ENCODE assay signal across 18 cellular contexts in genomic region chr1:81254560-81254959, GRCh38.
DNase-seq lines count a peak whose midpoint lies in the region; ATAC-seq and TF ChIP-seq lines count a peak whose summit lies in the region.
"Had no signal": no experiment of that assay in that cellular context is flagged by ENCODE, and none has a peak within 500 bp of the region (broad histone marks: within the 10 kb centered on the region; RNA-seq: fewer than 3 reads in every experiment).

No MANE protein-coding gene starts in this region.

- H3K9me3 Mint-ChIP-seq in type B pancreatic cell: no peaks in the 10 kb centered on the region
- H3K9me3 Mint-ChIP-seq: memory B cell had no signal

- no peak overlapping the region for H3K4me3 ChIP-seq in cardiac muscle cell
- H3K4me3 ChIP-seq in SK-N-SH (ENCODE audit: low read depth in 2 of 2, low read length in 1 of 2): no peak overlapping the region
- no peak overlapping the region for H3K4me3 ChIP-seq in fibroblast of villous mesenchyme (ENCODE audit: low read depth, low read length)
- H3K4me3 ChIP-seq: adrenal gland, heart left ventricle, SJSA1, uterus had no signal

- H3K9me3 ChIP-seq in cardiac muscle cell (ENCODE audit: low read depth) (no peaks in the 10 kb centered on the region), SK-N-SH (no peaks in the 10 kb centered on the region)
- H3K9me3 ChIP-seq: adrenal gland, heart left ventricle, SJSA1, uterus had no signal

- no peaks in the 10 kb centered on the region for H3K9me2 ChIP-seq in SK-N-SH

- H3K4me1 ChIP-seq in cardiac muscle cell (ENCODE audit: low read depth) (no peaks in the 10 kb centered on the region), SK-N-SH (ENCODE audit: control insufficient read depth in 1 of 2, insufficient read depth in 2 of 2, low read depth in 1 of 2, low read length in 1 of 2) (no peaks in the 10 kb centered on the region)
- H3K4me1 ChIP-seq: adrenal gland, heart left ventricle, SJSA1, uterus had no signal

- H3K79me2 ChIP-seq in SK-N-SH (ENCODE audit: insufficient read depth): no peaks in the 10 kb centered on the region

- H3K36me3 Mint-ChIP-seq in type B pancreatic cell: no peaks in the 10 kb centered on the region
- H3K36me3 Mint-ChIP-seq: memory B cell had no signal

- TF ChIP-seq EP300 in SK-N-SH (IDR thresholded peaks at IDR 0.05; ENCODE audit: borderline replicate concordance in 1 of 2, low read depth in 1 of 2, low read length in 1 of 2): no peak

- CTCF ChIA-PET in SK-N-SH (lab: Yijun Ruan, JAX): no interaction called here

- H3K27me3 ChIP-seq in cardiac muscle cell (no peaks in the 10 kb centered on the region), SK-N-SH (ENCODE audit: insufficient read depth) (no peaks in the 10 kb centered on the region)
- H3K27me3 ChIP-seq: adrenal gland, heart left ventricle, SJSA1, uterus had no signal

- ATAC-seq in Right ventricle myocardium superior (ENCODE audit: poor library complexity): no peak
- ATAC-seq: heart left ventricle had no signal

- H4K20me1 ChIP-seq in SK-N-SH (ENCODE audit: insufficient read depth): no peaks in the 10 kb centered on the region

- H3K27ac ChIP-seq in cardiac muscle cell (no peak overlapping the region), SK-N-SH (ENCODE audit: low read depth in 2 of 2, low read length in 1 of 2) (no peak overlapping the region)
- H3K27ac ChIP-seq: adrenal gland, heart left ventricle, SJSA1, uterus had no signal

- H3K36me3 ChIP-seq in cardiac muscle cell (no peaks in the 10 kb centered on the region), SK-N-SH (replicated peaks in 1 of 2; ENCODE audit: control insufficient read depth in 1 of 2, insufficient read depth in 2 of 2, low read length in 1 of 2) (no peaks in the 10 kb centered on the region)
- H3K36me3 ChIP-seq: adrenal gland, heart left ventricle, SJSA1, uterus had no signal

- H3K4me1 Mint-ChIP-seq in type B pancreatic cell (ENCODE audit: unreplicated experiment): no peaks in the 10 kb centered on the region
- H3K4me1 Mint-ChIP-seq: memory B cell had no signal

- no peak for TF ChIP-seq RAD21 in SK-N-SH (IDR thresholded peaks at IDR 0.05; ENCODE audit: low read length)

- no peaks in the 10 kb centered on the region for H3F3A ChIP-seq in SK-N-SH (replicated peaks; ENCODE audit: insufficient read depth)

- DNase-seq in cardiac muscle cell (ENCODE audit: low read depth in 1 of 2, low spot score in 1 of 2) (peak in 1 of 2 donors; percentile 27), Right ventricle myocardium superior (no peak), SK-N-SH (no peak), fibroblast of villous mesenchyme (ENCODE audit: low read depth) (no peak), type B pancreatic cell (ENCODE audit: extremely low spot score, unreplicated experiment) (no peak), NCI-H2081 (lab: John Stamatoyannopoulos, UW) (no peak), NCI-H2196 (lab: John Stamatoyannopoulos, UW; ENCODE audit: unreplicated experiment) (no peak), NCI-H1436 (lab: John Stamatoyannopoulos, UW) (no peak)
- DNase-seq: adrenal gland; DMS79; effector CD4-positive, alpha-beta T cell; HCEC 1CT; heart left ventricle; NCI-H146; NK-92 treated with Interleukin-12 subunit alpha and Interleukin-12 subunit beta, amount 100 ng/mL, for 24 hours; uterus had no signal

- POLR2A ChIA-PET in SK-N-SH (lab: Yijun Ruan, JAX): no interaction called here

- TF ChIP-seq CTCF in cardiac muscle cell (IDR thresholded peaks at IDR 0.05; ENCODE audit: low read depth, low read length): peak; percentile 23
- TF ChIP-seq CTCF in SK-N-SH (IDR thresholded peaks at IDR 0.05): peak; percentile 37; the same call in 1 of the 2 replicates
- peak; percentile 21 for TF ChIP-seq CTCF in fibroblast of villous mesenchyme (IDR thresholded peaks at IDR 0.05; ENCODE audit: insufficient read depth, low read depth, low read length)
- peak; percentile 60 for TF ChIP-seq CTCF in type B pancreatic cell (conservative IDR thresholded peaks at IDR 0.05)

- no peak overlapping the region for H2AFZ ChIP-seq in SK-N-SH (ENCODE audit: low read depth)

- no peak overlapping the region for H3K4me2 ChIP-seq in SK-N-SH

- intact Hi-C loops in Right ventricle myocardium superior (cut with DNase I): no loop called here

- WGBS in SK-N-SH (ENCODE audit: low lambda C conversion rate): 72% methylated on average over 2 of the region's 2 CpGs

- no peak overlapping the region for H3K4me3 Mint-ChIP-seq in type B pancreatic cell
- H3K4me3 Mint-ChIP-seq: memory B cell had no signal

- no peaks in the 10 kb centered on the region for H3K27me3 Mint-ChIP-seq in type B pancreatic cell
- H3K27me3 Mint-ChIP-seq: memory B cell had no signal

- H3K9ac ChIP-seq in SK-N-SH: no peak overlapping the region

- H3K27ac Mint-ChIP-seq in type B pancreatic cell: no peak overlapping the region
- H3K27ac Mint-ChIP-seq: memory B cell had no signal

TF ChIP-seq in SK-N-SH, 30 proteins besides CTCF, POLR2A, EP300 and RAD21:
- TF ChIP-seq TAF1 (IDR thresholded peaks at IDR 0.05; ENCODE audit: borderline replicate concordance, low read depth, low read length) (no peak), NFIC (IDR thresholded peaks at IDR 0.05; ENCODE audit: borderline replicate concordance) (no peak), SMC3 (IDR thresholded peaks at IDR 0.05; ENCODE audit: low read depth, low read length) (no peak), CHD2 (IDR thresholded peaks at IDR 0.05; ENCODE audit: low read length, partially characterized antibody) (no peak), RCOR1 (IDR thresholded peaks at IDR 0.05; ENCODE audit: low read length) (no peak), TCF12 (IDR thresholded peaks at IDR 0.05) (no peak), YY1 (IDR thresholded peaks at IDR 0.05; ENCODE audit: low read depth) (no peak), MXI1 (IDR thresholded peaks at IDR 0.05; ENCODE audit: low read depth, low read length) (no peak)
